ENCODE assay signal across 12 cellular contexts in genomic region chr18:9719421-9719981, GRCh38. TPM values are rescaled to one million over a fixed set of nuclear protein-coding genes. Genes with fewer than 3 reads are reported as not detected.
DNase-seq lines count a peak whose midpoint lies in the region; TF ChIP-seq lines count a peak whose summit lies in the region.
"Had no signal": no experiment of that assay in that cellular context is flagged by ENCODE, and none has a peak within 500 bp of the region (broad histone marks: within the 10 kb centered on the region; RNA-seq: fewer than 3 reads in every experiment).

No MANE protein-coding gene starts in this region.

- H3K4me3 ChIP-seq in AG04449 (ENCODE audit: low read depth, low read length) (peak overlapping the region; percentile 36), brain microvascular endothelial cell (ENCODE audit: low read depth, low read length) (peak overlapping the region; percentile 12), BE2C (ENCODE audit: low read depth, low read length) (no peak overlapping the region)
- H3K4me3 ChIP-seq in CD8-positive, alpha-beta memory T cell (ENCODE audit: low read length) = no peak overlapping the region

- no peaks in the 10 kb centered on the region for H3K36me3 Mint-ChIP-seq in CD8-positive, alpha-beta memory T cell

- H3K4me1 ChIP-seq in BE2C = no peaks in the 10 kb centered on the region
- H3K4me1 ChIP-seq in CD8-positive, alpha-beta memory T cell (ENCODE audit: insufficient read depth, low read length) = no peaks in the 10 kb centered on the region

- TF ChIP-seq CTCF in AG04449 (IDR thresholded peaks at IDR 0.05; ENCODE audit: insufficient read depth, low read length, missing control alignments) (no peak), brain microvascular endothelial cell (IDR thresholded peaks at IDR 0.05; ENCODE audit: low read depth, low read length, missing control alignments) (no peak), BE2C (IDR thresholded peaks at IDR 0.05; ENCODE audit: low read depth, low read length) (no peak)

- H3K36me3 ChIP-seq in brain microvascular endothelial cell (replicated peaks) (peaks cover 7% of the 10 kb centered on the region), BE2C (no peaks in the 10 kb centered on the region)
- H3K36me3 ChIP-seq in CD8-positive, alpha-beta memory T cell (ENCODE audit: insufficient read depth, low read length) = no peaks in the 10 kb centered on the region

- no peaks in the 10 kb centered on the region for H3K27me3 ChIP-seq in brain microvascular endothelial cell (replicated peaks)
- H3K27me3 ChIP-seq in BE2C = no peaks in the 10 kb centered on the region
- H3K27me3 ChIP-seq in CD8-positive, alpha-beta memory T cell (ENCODE audit: insufficient read depth, low read length, poor library complexity, severe bottlenecking) = no peaks in the 10 kb centered on the region

- H3K27ac Mint-ChIP-seq in CD8-positive, alpha-beta memory T cell = no peak overlapping the region

- CTCF ChIA-PET in AG04449 (lab: Yijun Ruan, JAX) = interaction anchor here (1.0 kb wide), 1 partner anchor 144 kb away, joined by 3 read pairs; no protein-coding TSS in a partner anchor
- CTCF ChIA-PET in CD8-positive, alpha-beta memory T cell (lab: Charles Lee) = no interaction called here

- no peaks in the 10 kb centered on the region for H3K4me1 Mint-ChIP-seq in CD8-positive, alpha-beta memory T cell
- H3K4me1 Mint-ChIP-seq: central memory CD8-positive, alpha-beta T cell had no signal

- no peak overlapping the region for H3K4me3 Mint-ChIP-seq in CD8-positive, alpha-beta memory T cell
- H3K4me3 Mint-ChIP-seq: central memory CD8-positive, alpha-beta T cell; memory B cell had no signal

- no peaks in the 10 kb centered on the region for H3K9me3 ChIP-seq in BE2C
- no peaks in the 10 kb centered on the region for H3K9me3 ChIP-seq in CD8-positive, alpha-beta memory T cell (ENCODE audit: low read length)

- in situ Hi-C loops in brain microvascular endothelial cell (cut with HindIII; ENCODE audit: low pct_ligation_motif_present, low sequenced_read_pairs) = no loop called here

- H3K27ac ChIP-seq in brain microvascular endothelial cell = peak overlapping the region; percentile 91
- no peak overlapping the region for H3K27ac ChIP-seq in CD8-positive, alpha-beta memory T cell (ENCODE audit: low read depth, low read length)

- H3K9me3 Mint-ChIP-seq in CD8-positive, alpha-beta memory T cell = no peaks in the 10 kb centered on the region
- H3K9me3 Mint-ChIP-seq: central memory CD8-positive, alpha-beta T cell; memory B cell had no signal

- POLR2A ChIA-PET in AG04449 (lab: Yijun Ruan, JAX) = interaction anchor here (1.5 kb wide), 1 partner anchor 12 kb away, joined by 3 read pairs; no protein-coding TSS in a partner anchor
- POLR2A ChIA-PET in CD8-positive, alpha-beta memory T cell (lab: Charles Lee) = no interaction called here

- DNase-seq in AG04449 (ENCODE audit: low read depth, low spot score) (no peak), LHCN-M2 (ENCODE audit: low read depth) (peak; percentile 88), brain microvascular endothelial cell (peak; percentile 71), medulla oblongata (ENCODE audit: extremely low spot score) (peak; percentile 53), SIG-M5 (lab: John Stamatoyannopoulos, UW) (no peak), NCI-H187 (lab: John Stamatoyannopoulos, UW) (no peak), BE2C (no peak)
- no peak for DNase-seq in CD8-positive, alpha-beta memory T cell
- DNase-seq: DND-41, Kasumi-1 had no signal

- H3K27me3 Mint-ChIP-seq in CD8-positive, alpha-beta memory T cell = peaks cover 11 to 42% of the 10 kb centered on the region in 2 donors
- H3K27me3 Mint-ChIP-seq: memory B cell had no signal

RNA-seq across cellular contexts. Expression of gene RAB31, which starts 11.4 kb away (rescaled TPM):
- total RNA-seq in LHCN-M2 (2014; rRNA removed) = 26.2 and 31.3 TPM in 2 replicates
- polyA plus RNA-seq in LHCN-M2 (2012) = 19.9 TPM
- 2.4 TPM for polyA plus RNA-seq in BE2C (2012; ENCODE audit: insufficient read depth, insufficient read length, low read depth)
- total RNA-seq in CD8-positive, alpha-beta memory T cell = 1 to 10 TPM in 1 of 2 experiments, under 1 TPM in 1; 0.57 to 1.1 TPM
- polyA plus RNA-seq in CD8-positive, alpha-beta memory T cell = 4.7 TPM

Comparison
In these comparisons a context has a peak if more than half of its experiments do, and no peak if none do; other contexts are left out.
1. DNase-seq: peak in LHCN-M2 (single experiment), brain microvascular endothelial cell (single experiment) and medulla oblongata (single experiment); none in AG04449 (single experiment), SIG-M5 (single experiment), NCI-H187 (0 of 2), BE2C (single experiment) and CD8-positive, alpha-beta memory T cell (0 of 5).
2. H3K4me3 ChIP-seq: peak in AG04449 (single experiment) and brain microvascular endothelial cell (single experiment); none in BE2C (single experiment) and CD8-positive, alpha-beta memory T cell (single experiment).
3. RNA of gene RAB31, which starts 11.4 kb away (total RNA-seq): 26.2 to 31.3 TPM in LHCN-M2; 0.57 to 1.1 TPM in CD8-positive, alpha-beta memory T cell; every median in the first group is over 10 times any median in the second.